In genomic region chrX:75096331-75096730, GRCh38 we compare ENCODE assay signal across 19 cellular contexts. TPM values are rescaled to one million over a fixed set of nuclear protein-coding genes. Genes with fewer than 3 reads are reported as not detected.
DNase-seq lines count a peak whose midpoint lies in the region; ATAC-seq, FAIRE-seq and TF ChIP-seq lines count a peak whose summit lies in the region.
"Had no signal": no experiment of that assay in that cellular context is flagged by ENCODE, and none has a peak within 500 bp of the region (broad histone marks: within the 10 kb centered on the region; RNA-seq: fewer than 3 reads in every experiment).

No MANE protein-coding gene starts in this region.

- POLR2A ChIA-PET in activated CD8-positive, alpha-beta T cell treated with anti-CD3 and anti-CD28 coated beads for 36 hours (lab: Charles Lee): no interaction called here
- POLR2A ChIA-PET in activated CD8-positive, alpha-beta T cell treated with anti-CD3 and anti-CD28 coated beads, Interleukin-2, amount 10 ng/mL, durations not matched to agents 7 days and 5 days (lab: Charles Lee): interaction anchor here (0.6 kb wide), 1 partner anchor 483 kb away, joined by 3 read pairs; no protein-coding TSS in a partner anchor

- no peaks in the 10 kb centered on the region for H3K4me1 ChIP-seq in upper lobe of right lung
- no peaks in the 10 kb centered on the region for H3K4me1 ChIP-seq in aorta (ENCODE audit: control insufficient read depth in 1 of 2, insufficient read depth in 2 of 2, low read length in 2 of 2)

- H3K27me3 ChIP-seq in upper lobe of right lung (no peaks in the 10 kb centered on the region), aorta (ENCODE audit: control insufficient read depth in 1 of 2, insufficient read depth in 2 of 2, low read length in 1 of 2) (no peaks in the 10 kb centered on the region)

- WGBS in aorta, 2 donors: 73 to 89% methylated on average over 1 of the region's 1 CpG

- peak overlapping the region; percentile 60 for H3K27ac Mint-ChIP-seq in activated CD8-positive, alpha-beta T cell treated with anti-CD3 and anti-CD28 coated beads for 36 hours
- no peak overlapping the region for H3K27ac Mint-ChIP-seq in activated CD8-positive, alpha-beta T cell treated with anti-CD3 and anti-CD28 coated beads, Interleukin-2, amount 10 ng/mL, durations not matched to agents 7 days and 5 days
- peak overlapping the region; percentile 78 for H3K27ac Mint-ChIP-seq in activated T-helper 17 cell treated with anti-CD3 and anti-CD28 coated beads, Interleukin-2, amount 50 U/mL, for 72 hours
- H3K27ac Mint-ChIP-seq: CD4-positive, CD25-positive, alpha-beta regulatory T cell; H9 had no signal

- TF ChIP-seq POLR2A in GM12892 (IDR thresholded peaks at IDR 0.05; ENCODE audit: low read depth, low read length): no peak

- peak; percentile 62 for ATAC-seq in activated CD8-positive, alpha-beta T cell treated with anti-CD3 and anti-CD28 coated beads for 36 hours
- ATAC-seq in activated CD8-positive, alpha-beta T cell treated with anti-CD3 and anti-CD28 coated beads, Interleukin-2, amount 10 ng/mL, durations not matched to agents 7 days and 5 days: no peak
- peak; percentile 89 for ATAC-seq in activated T-helper 17 cell treated with anti-CD3 and anti-CD28 coated beads, Interleukin-2, amount 50 U/mL, for 72 hours (replicated peaks)
- ATAC-seq in esophagus mucosa (peak; percentile 80), upper lobe of right lung (no peak), HG03135 (IDR thresholded peaks at IDR 0.05; ENCODE audit: unreplicated experiment) (no peak), aorta (ENCODE audit: low FRiP score) (no peak)
- ATAC-seq: GM12878 had no signal

- no peaks in the 10 kb centered on the region for H3K9me3 Mint-ChIP-seq in activated CD8-positive, alpha-beta T cell treated with anti-CD3 and anti-CD28 coated beads for 36 hours
- no peaks in the 10 kb centered on the region for H3K9me3 Mint-ChIP-seq in activated CD8-positive, alpha-beta T cell treated with anti-CD3 and anti-CD28 coated beads, Interleukin-2, amount 10 ng/mL, durations not matched to agents 7 days and 5 days (ENCODE audit: insufficient read depth)
- H3K9me3 Mint-ChIP-seq in activated T-helper 17 cell treated with anti-CD3 and anti-CD28 coated beads, Interleukin-2, amount 50 U/mL, for 72 hours: no peaks in the 10 kb centered on the region
- H3K9me3 Mint-ChIP-seq: CD4-positive, CD25-positive, alpha-beta regulatory T cell had no signal

- intact Hi-C loops in activated CD8-positive, alpha-beta T cell treated with anti-CD3 and anti-CD28 coated beads for 36 hours (cut with micrococcal nuclease): no loop called here
- intact Hi-C loops in upper lobe of right lung (cut with DNase I) (no loop called here), aorta (cut with DNase I) (no loop called here)

- no peak for TF ChIP-seq CTCF in activated CD8-positive, alpha-beta T cell treated with anti-CD3 and anti-CD28 coated beads for 36 hours (IDR thresholded peaks at IDR 0.05)
- TF ChIP-seq CTCF in upper lobe of right lung (IDR thresholded peaks at IDR 0.05): no peak

- H3K4me3 ChIP-seq in upper lobe of right lung: no peak overlapping the region
- H3K4me3 ChIP-seq in aorta (ENCODE audit: low read length in 2 of 2): no peak overlapping the region
- H3K4me3 ChIP-seq: GM12878 had no signal

- peak; percentile 54 for FAIRE-seq in GM12892 (lab: Jason Lieb, UNC)
- FAIRE-seq: GM12878 had no signal

- no peaks in the 10 kb centered on the region for H3K36me3 ChIP-seq in upper lobe of right lung
- H3K36me3 ChIP-seq in aorta (ENCODE audit: control insufficient read depth in 1 of 2, insufficient read depth in 2 of 2, low read length in 1 of 2): peaks cover 0 to 2% of the 10 kb centered on the region in 2 donors

- H3K27ac ChIP-seq in upper lobe of right lung (no peak overlapping the region), aorta (ENCODE audit: low read depth in 1 of 2, low read length in 2 of 2) (no peak overlapping the region)
- H3K27ac ChIP-seq: RWPE1 had no signal

- DNase-seq in activated CD8-positive, alpha-beta T cell treated with anti-CD3 and anti-CD28 coated beads for 36 hours: no peak
- no peak for DNase-seq in activated CD8-positive, alpha-beta T cell treated with anti-CD3 and anti-CD28 coated beads, Interleukin-2, amount 10 ng/mL, durations not matched to agents 7 days and 5 days
- DNase-seq in GM12892 (ENCODE audit: insufficient read length) (no peak), upper lobe of right lung (no peak), aorta (no peak)
- DNase-seq: AML-193; Calu3; CD4-positive, CD25-positive, alpha-beta regulatory T cell; DMS79; H9; NCI-H1417; NCI-H2029 treated with DMSO at 0.1 percent for 48 hours; NCI-H524; OCI-M1 had no signal

- CTCF ChIA-PET in activated CD8-positive, alpha-beta T cell treated with anti-CD3 and anti-CD28 coated beads for 36 hours (lab: Charles Lee): interaction anchor here (0.6 kb wide), 1 partner anchor 231 kb away, joined by 3 read pairs; no protein-coding TSS in a partner anchor
- CTCF ChIA-PET in activated CD8-positive, alpha-beta T cell treated with anti-CD3 and anti-CD28 coated beads, Interleukin-2, amount 10 ng/mL, durations not matched to agents 7 days and 5 days (lab: Charles Lee): no interaction called here

- no peaks in the 10 kb centered on the region for H3K27me3 Mint-ChIP-seq in activated CD8-positive, alpha-beta T cell treated with anti-CD3 and anti-CD28 coated beads for 36 hours
- no peaks in the 10 kb centered on the region for H3K27me3 Mint-ChIP-seq in activated CD8-positive, alpha-beta T cell treated with anti-CD3 and anti-CD28 coated beads, Interleukin-2, amount 10 ng/mL, durations not matched to agents 7 days and 5 days (ENCODE audit: low read depth)
- H3K27me3 Mint-ChIP-seq in activated T-helper 17 cell treated with anti-CD3 and anti-CD28 coated beads, Interleukin-2, amount 50 U/mL, for 72 hours: no peaks in the 10 kb centered on the region
- H3K27me3 Mint-ChIP-seq: CD4-positive, CD25-positive, alpha-beta regulatory T cell had no signal

- peaks cover 15% of the 10 kb centered on the region for H3K4me1 Mint-ChIP-seq in activated CD8-positive, alpha-beta T cell treated with anti-CD3 and anti-CD28 coated beads for 36 hours (ENCODE audit: low read depth)
- H3K4me1 Mint-ChIP-seq in activated CD8-positive, alpha-beta T cell treated with anti-CD3 and anti-CD28 coated beads, Interleukin-2, amount 10 ng/mL, durations not matched to agents 7 days and 5 days (ENCODE audit: low read depth): no peaks in the 10 kb centered on the region
- H3K4me1 Mint-ChIP-seq in activated T-helper 17 cell treated with anti-CD3 and anti-CD28 coated beads, Interleukin-2, amount 50 U/mL, for 72 hours: peaks cover 11% of the 10 kb centered on the region
- H3K4me1 Mint-ChIP-seq: H9 had no signal

- peaks cover 34% of the 10 kb centered on the region for H3K36me3 Mint-ChIP-seq in activated CD8-positive, alpha-beta T cell treated with anti-CD3 and anti-CD28 coated beads for 36 hours (ENCODE audit: low read depth)
- peaks cover 16% of the 10 kb centered on the region for H3K36me3 Mint-ChIP-seq in activated CD8-positive, alpha-beta T cell treated with anti-CD3 and anti-CD28 coated beads, Interleukin-2, amount 10 ng/mL, durations not matched to agents 7 days and 5 days (ENCODE audit: low read depth)
- peaks cover 60% of the 10 kb centered on the region for H3K36me3 Mint-ChIP-seq in activated T-helper 17 cell treated with anti-CD3 and anti-CD28 coated beads, Interleukin-2, amount 50 U/mL, for 72 hours (ENCODE audit: low read depth)
- H3K36me3 Mint-ChIP-seq: CD4-positive, CD25-positive, alpha-beta regulatory T cell had no signal

- H3K9me3 ChIP-seq in upper lobe of right lung (no peaks in the 10 kb centered on the region), aorta (ENCODE audit: control insufficient read depth, low read length) (no peaks in the 10 kb centered on the region)

- no peak overlapping the region for H3K4me3 Mint-ChIP-seq in activated CD8-positive, alpha-beta T cell treated with anti-CD3 and anti-CD28 coated beads for 36 hours
- no peak overlapping the region for H3K4me3 Mint-ChIP-seq in activated CD8-positive, alpha-beta T cell treated with anti-CD3 and anti-CD28 coated beads, Interleukin-2, amount 10 ng/mL, durations not matched to agents 7 days and 5 days
- peak overlapping the region; percentile 18 for H3K4me3 Mint-ChIP-seq in activated T-helper 17 cell treated with anti-CD3 and anti-CD28 coated beads, Interleukin-2, amount 50 U/mL, for 72 hours
- H3K4me3 Mint-ChIP-seq: CD4-positive, CD25-positive, alpha-beta regulatory T cell; H9 had no signal

RNA-seq across cellular contexts. Expression of gene ABCB7, which starts 59.8 kb away (rescaled TPM):
- total RNA-seq in activated CD8-positive, alpha-beta T cell treated with anti-CD3 and anti-CD28 coated beads for 36 hours: 10 to 100 TPM; 50.5 to 52.0 TPM
- 10 to 100 TPM; 21.6 to 23.0 TPM for total RNA-seq in activated CD8-positive, alpha-beta T cell treated with anti-CD3 and anti-CD28 coated beads, Interleukin-2, amount 10 ng/mL, durations not matched to agents 7 days and 5 days
- 30.9 TPM for polyA plus RNA-seq in GM12892 (2012; ENCODE audit: missing spikeins)
- 10 to 100 TPM; 21.6 to 76.9 TPM for total RNA-seq in activated T-helper 17 cell treated with anti-CD3 and anti-CD28 coated beads, Interleukin-2, amount 50 U/mL, for 72 hours
- total RNA-seq in esophagus mucosa: 15.2 TPM
- 25.4 TPM for total RNA-seq in upper lobe of right lung
- 10 to 100 TPM; 19.3 to 23.4 TPM for total RNA-seq in aorta
- 10 to 100 TPM in 1 of 2 donors, 1 to 10 TPM in 1; 8.8 to 18.0 TPM for polyA plus RNA-seq in aorta

Comparison
In these comparisons a context has a peak if more than half of its experiments do, and no peak if none do; other contexts are left out.
1. ATAC-seq: peak in activated CD8-positive, alpha-beta T cell treated with anti-CD3 and anti-CD28 coated beads for 36 hours (single experiment), activated T-helper 17 cell treated with anti-CD3 and anti-CD28 coated beads, Interleukin-2, amount 50 U/mL, for 72 hours (single experiment) and esophagus mucosa (single experiment); none in activated CD8-positive, alpha-beta T cell treated with anti-CD3 and anti-CD28 coated beads, Interleukin-2, amount 10 ng/mL, durations not matched to agents 7 days and 5 days (single experiment), upper lobe of right lung (single experiment), HG03135 (single experiment) and aorta (single experiment).